Comparison of ENCODE assay signal across 7 cellular contexts in genomic region chr9:104927216-104927911, GRCh38. TPM values are rescaled to one million over a fixed set of nuclear protein-coding genes. Genes with fewer than 3 reads are reported as not detected.
DNase-seq lines count a peak whose midpoint lies in the region; TF ChIP-seq lines count a peak whose summit lies in the region.

No MANE protein-coding gene starts in this region.

- H3K27me3 ChIP-seq in neural progenitor cell, result no peaks in the 10 kb centered on the region

- no peaks in the 10 kb centered on the region for H3K9me3 Mint-ChIP-seq in activated naive CD4-positive, alpha-beta T cell treated with anti-CD3 and anti-CD28 coated beads for 36 hours
- H3K9me3 Mint-ChIP-seq in neural progenitor cell, result no peaks in the 10 kb centered on the region

- intact Hi-C loops in activated naive CD4-positive, alpha-beta T cell treated with anti-CD3 and anti-CD28 coated beads for 36 hours (cut with micrococcal nuclease), result loop anchor here (2.0 to 10.0 kb wide), 3 partner anchors 187 to 835 kb away; partner anchors contain the start of genes SMC2 and TMEM38B

- H3K9ac ChIP-seq in neural progenitor cell, result peak overlapping the region; percentile 74

- peak overlapping the region; percentile 92 for H3K4me3 ChIP-seq in neural progenitor cell

- peak overlapping the region; percentile 80 for H3K27ac Mint-ChIP-seq in activated naive CD4-positive, alpha-beta T cell treated with anti-CD3 and anti-CD28 coated beads for 36 hours
- peak overlapping the region; percentile 92 for H3K27ac Mint-ChIP-seq in neural progenitor cell

- peaks cover 27% of the 10 kb centered on the region for H3K4me1 ChIP-seq in neural progenitor cell

- DNase-seq in GM19238 (ENCODE audit: insufficient read length, low spot score) (peak; percentile 8), NCI-H226 (peak; percentile 12), globus pallidus (ENCODE audit: low spot score) (peak; percentile 58), neural progenitor cell (ENCODE audit: low spot score) (peak; percentile 68), NCI-H345 treated with DMSO at 0.1 percent for 48 hours (lab: John Stamatoyannopoulos, UW; ENCODE audit: unreplicated experiment) (no peak), cerebellum (ENCODE audit: low spot score) (no peak)
- DNase-seq in activated naive CD4-positive, alpha-beta T cell treated with anti-CD3 and anti-CD28 coated beads for 36 hours, result peak; percentile 41

- CTCF ChIA-PET in activated naive CD4-positive, alpha-beta T cell treated with anti-CD3 and anti-CD28 coated beads for 36 hours (lab: Charles Lee), result interaction anchor here (0.7 to 2.8 kb wide), 18 partner anchors 32 to 491 kb away, joined by 3 to 27 read pairs (median 4); partner anchors contain the start of gene SLC44A1

- peaks cover 26% of the 10 kb centered on the region for H3F3A ChIP-seq in neural progenitor cell (ENCODE audit: low read depth)

- peaks cover 54% of the 10 kb centered on the region for H3K79me2 ChIP-seq in neural progenitor cell (ENCODE audit: low read depth)

- peak overlapping the region; percentile 91 for H2AFZ ChIP-seq in neural progenitor cell (replicated peaks)

- no peak for TF ChIP-seq CTCF in neural progenitor cell (IDR thresholded peaks at IDR 0.05)

- peak overlapping the region; percentile 57 for H3K27ac ChIP-seq in neural progenitor cell

- peaks cover 2% of the 10 kb centered on the region for H3K27me3 Mint-ChIP-seq in activated naive CD4-positive, alpha-beta T cell treated with anti-CD3 and anti-CD28 coated beads for 36 hours (ENCODE audit: low read depth)
- peaks cover 7% of the 10 kb centered on the region for H3K27me3 Mint-ChIP-seq in neural progenitor cell (ENCODE audit: insufficient read depth, low read depth)

- peaks cover 22% of the 10 kb centered on the region for H3K4me1 Mint-ChIP-seq in activated naive CD4-positive, alpha-beta T cell treated with anti-CD3 and anti-CD28 coated beads for 36 hours (ENCODE audit: low read depth)
- H3K4me1 Mint-ChIP-seq in neural progenitor cell, result peaks cover 14% of the 10 kb centered on the region

- peaks cover 30% of the 10 kb centered on the region for H4K20me1 ChIP-seq in neural progenitor cell (ENCODE audit: low read depth)

- H3K36me3 ChIP-seq in neural progenitor cell, result no peaks in the 10 kb centered on the region

- H3K4me3 Mint-ChIP-seq in activated naive CD4-positive, alpha-beta T cell treated with anti-CD3 and anti-CD28 coated beads for 36 hours, result peak overlapping the region; percentile 86
- peak overlapping the region; percentile 99 for H3K4me3 Mint-ChIP-seq in neural progenitor cell

- H3K36me3 Mint-ChIP-seq in activated naive CD4-positive, alpha-beta T cell treated with anti-CD3 and anti-CD28 coated beads for 36 hours (ENCODE audit: low read depth), result peaks cover 9% of the 10 kb centered on the region
- H3K36me3 Mint-ChIP-seq in neural progenitor cell, result no peaks in the 10 kb centered on the region

- no peaks in the 10 kb centered on the region for H3K9me3 ChIP-seq in neural progenitor cell (ENCODE audit: low read depth)

- H3K4me2 ChIP-seq in neural progenitor cell, result peak overlapping the region; percentile 98

RNA-seq across cellular contexts. Expression of gene ABCA1, which starts 0.6 kb away (rescaled TPM):
- total RNA-seq in activated naive CD4-positive, alpha-beta T cell treated with anti-CD3 and anti-CD28 coated beads for 36 hours, result 10 to 100 TPM; 31.3 to 31.5 TPM
- total RNA-seq in neural progenitor cell (ENCODE audit: low replicate concordance), result 28.2 and 32.4 TPM in 2 replicates
- 19.1 TPM for total RNA-seq in cerebellum

Comparison
In these comparisons a context has a peak if more than half of its experiments do, and no peak if none do; other contexts are left out.
1. DNase-seq: peak in GM19238 (single experiment), NCI-H226 (single experiment), activated naive CD4-positive, alpha-beta T cell treated with anti-CD3 and anti-CD28 coated beads for 36 hours (single experiment), globus pallidus (single experiment) and neural progenitor cell (single experiment); none in NCI-H345 treated with DMSO at 0.1 percent for 48 hours (single experiment) and cerebellum (single experiment).